ENCODE assay signal across 1 cellular context in genomic region chr15:43903864-43904290, GRCh38.
TF ChIP-seq lines count a peak whose summit lies in the region.

No MANE protein-coding gene starts in this region.

TF ChIP-seq in endothelial cell of umbilical vein, 7 proteins besides CTCF, POLR2A, EP300 and RAD21 (continued from another document):
- TF ChIP-seq JUN (IDR thresholded peaks at IDR 0.05; ENCODE audit: borderline replicate concordance, insufficient read depth, insufficient read length, low read depth) (no peak), MYC (IDR thresholded peaks at IDR 0.05; ENCODE audit: low read depth, low read length) (no peak)
